Comparison of ENCODE assay signal across 14 cellular contexts in the genomic region with DNA sequence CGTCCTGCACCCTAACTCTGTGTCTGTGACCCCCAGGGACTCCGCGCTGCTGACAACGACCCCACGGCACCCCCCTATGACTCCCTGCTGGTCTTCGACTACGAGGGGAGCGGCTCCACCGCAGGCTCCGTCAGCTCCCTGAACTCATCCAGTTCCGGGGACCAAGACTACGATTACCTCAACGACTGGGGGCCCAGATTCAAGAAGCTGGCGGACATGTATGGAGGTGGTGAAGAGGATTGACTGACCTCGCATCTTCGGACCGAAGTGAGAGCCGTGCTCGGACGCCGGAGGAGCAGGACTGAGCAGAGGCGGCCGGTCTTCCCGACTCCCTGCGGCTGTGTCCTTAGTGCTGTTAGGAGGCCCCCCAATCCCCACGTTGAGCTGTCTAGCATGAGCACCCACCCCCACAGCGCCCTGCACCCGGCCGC.
"Had no signal": no experiment of that assay in that cellular context is flagged by ENCODE, and none has a peak within 500 bp of the region (broad histone marks: within the 10 kb centered on the region; RNA-seq: fewer than 3 reads in every experiment).

No MANE protein-coding gene starts in this region.

- H3K4me1 ChIP-seq: psoas muscle had no signal

- H3K9me3 ChIP-seq: psoas muscle, thoracic aorta had no signal

- ATAC-seq: activated CD8-positive, alpha-beta memory T cell treated with anti-CD3 and anti-CD28 coated beads, Interleukin-2, amount 10 ng/mL, durations not matched to agents 7 days and 5 days; activated T-cell treated with anti-CD3 and anti-CD28 coated beads, Interleukin-2, amount 50 U/mL, for 4 hours; natural killer cell treated with Interleukin-12 subunit alpha and Interleukin-12 subunit beta and Interleukin-15 and Interleukin-18, amount 100 ng/mL, for 72 hours; psoas muscle had no signal

- DNase-seq: activated CD4-positive, alpha-beta T cell treated with anti-CD3 and anti-CD28 coated beads, Interleukin-2, amount 50 U/mL, for 48 hours; activated CD8-positive, alpha-beta memory T cell treated with anti-CD3 and anti-CD28 coated beads, Interleukin-2, amount 10 ng/mL, durations not matched to agents 7 days and 5 days; activated T-cell treated with anti-CD3 and anti-CD28 coated beads, Interleukin-2, amount 50 U/mL, for 4 hours; cerebellar nuclear complex; foreskin melanocyte; mesendoderm; occipital lobe; stimulated activated CD4-positive, alpha-beta T cell treated with anti-CD3 and anti-CD28 coated beads, Interleukin-12 subunit alpha, Interleukin-12 subunit beta, amount 100 ng/mL, for 4 hours; stimulated activated CD4-positive, alpha-beta T cell treated with anti-CD3 and anti-CD28 coated beads, Interleukin-2, amount 100 ng/mL, for 24 hours had no signal

- H3K27ac ChIP-seq: epithelial cell of prostate, psoas muscle, SK-N-MC, thoracic aorta had no signal

- H3K36me3 ChIP-seq: thoracic aorta had no signal

- H3K4me3 ChIP-seq: psoas muscle, SK-N-MC, thoracic aorta had no signal
